1 cellular context compared by ENCODE assay signal in genomic region chr2:74424995-74425406, GRCh38.
TF ChIP-seq lines count a peak whose summit lies in the region.

No MANE protein-coding gene starts in this region.

TF ChIP-seq in HepG2, 621 proteins besides CTCF, POLR2A, EP300 and RAD21 (continues in another document):
- TF ChIP-seq, protein P1, sequence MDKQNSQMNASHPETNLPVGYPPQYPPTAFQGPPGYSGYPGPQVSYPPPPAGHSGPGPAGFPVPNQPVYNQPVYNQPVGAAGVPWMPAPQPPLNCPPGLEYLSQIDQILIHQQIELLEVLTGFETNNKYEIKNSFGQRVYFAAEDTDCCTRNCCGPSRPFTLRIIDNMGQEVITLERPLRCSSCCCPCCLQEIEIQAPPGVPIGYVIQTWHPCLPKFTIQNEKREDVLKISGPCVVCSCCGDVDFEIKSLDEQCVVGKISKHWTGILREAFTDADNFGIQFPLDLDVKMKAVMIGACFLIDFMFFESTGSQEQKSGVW (CRISPR knock-in tag; IDR thresholded peaks at IDR 0.05; ENCODE audit: borderline replicate concordance) = no peak
- TF ChIP-seq KDM3A (CRISPR knock-in tag; IDR thresholded peaks at IDR 0.05; ENCODE audit: low read depth) (no peak), ATRX (CRISPR knock-in tag; IDR thresholded peaks at IDR 0.05; ENCODE audit: borderline replicate concordance) (no peak), SKI (IDR thresholded peaks at IDR 0.05; ENCODE audit: partially characterized antibody) (no peak), RXRA (CRISPR knock-in tag; IDR thresholded peaks at IDR 0.05) (no peak), KAT7 (CRISPR knock-in tag; IDR thresholded peaks at IDR 0.05; ENCODE audit: borderline replicate concordance) (no peak), SP2 (CRISPR knock-in tag; IDR thresholded peaks at IDR 0.05) (no peak), DNMT3B (CRISPR knock-in tag; conservative IDR thresholded peaks at IDR 0.05) (peak; percentile 67; the same call in 1 of the 2 replicates), ZNF546 (CRISPR knock-in tag; conservative IDR thresholded peaks at IDR 0.05) (no peak), ZNF616 (CRISPR knock-in tag; IDR thresholded peaks at IDR 0.05; ENCODE audit: low read depth) (0 out of 2 replicates have a peak, but pooled peaks have one; percentile 41), KDM5A (IDR thresholded peaks at IDR 0.05; ENCODE audit: borderline replicate concordance, low read length) (no peak), SAFB2 (CRISPR knock-in tag; IDR thresholded peaks at IDR 0.05; ENCODE audit: borderline replicate concordance, low read depth) (0 out of 2 replicates have a peak, but pooled peaks have one; percentile 30), KDM2A (CRISPR knock-in tag; IDR thresholded peaks at IDR 0.05; ENCODE audit: borderline replicate concordance, low read depth) (peak; percentile 3; the same call in 1 of the 2 replicates), ARNTL (CRISPR knock-in tag; IDR thresholded peaks at IDR 0.05) (no peak), PRMT3 (CRISPR knock-in tag; IDR thresholded peaks at IDR 0.05; ENCODE audit: borderline replicate concordance, low read depth) (0 out of 2 replicates have a peak, but pooled peaks have one; percentile 31), E2F1 (CRISPR knock-in tag; IDR thresholded peaks at IDR 0.05) (no peak), ZC3H4 (CRISPR knock-in tag; IDR thresholded peaks at IDR 0.05; ENCODE audit: borderline replicate concordance) (no peak; the same call in 1 of the 2 replicates), FOXJ3 (CRISPR knock-in tag; IDR thresholded peaks at IDR 0.05; ENCODE audit: borderline replicate concordance) (no peak), ZBTB40 (IDR thresholded peaks at IDR 0.05) (no peak), ZBTB40 (CRISPR knock-in tag; IDR thresholded peaks at IDR 0.05) (no peak), HNRNPL (IDR thresholded peaks at IDR 0.05; ENCODE audit: low read depth, low read length) (no peak), MNT (IDR thresholded peaks at IDR 0.05) (no peak), ZFP90 (CRISPR knock-in tag; IDR thresholded peaks at IDR 0.05; ENCODE audit: borderline replicate concordance) (0 out of 2 replicates have a peak, but pooled peaks have one; percentile 53), ZNF263 (CRISPR knock-in tag; IDR thresholded peaks at IDR 0.05) (0 out of 2 replicates have a peak, but pooled peaks have one; percentile 28), GATAD1 (CRISPR knock-in tag; IDR thresholded peaks at IDR 0.05) (no peak), ZNF251 (CRISPR knock-in tag; IDR thresholded peaks at IDR 0.05) (0 out of 2 replicates have a peak, but pooled peaks have one; percentile 9), ZFAT (CRISPR knock-in tag; conservative IDR thresholded peaks at IDR 0.05) (no peak), TBX3 (IDR thresholded peaks at IDR 0.05; ENCODE audit: borderline replicate concordance) (no peak), PATZ1 (CRISPR knock-in tag; IDR thresholded peaks at IDR 0.05) (no peak), PCBP2 (optimal IDR thresholded peaks at IDR 0.05; ENCODE audit: low read depth, low read length, poor library complexity, severe bottlenecking) (no peak), ZZZ3 (CRISPR knock-in tag; IDR thresholded peaks at IDR 0.05; ENCODE audit: borderline replicate concordance) (no peak), BRF2 (CRISPR knock-in tag; IDR thresholded peaks at IDR 0.05) (no peak), FOXK2 (IDR thresholded peaks at IDR 0.05) (no peak), MXD4 (CRISPR knock-in tag; IDR thresholded peaks at IDR 0.05) (no peak)
- TF ChIP-seq, protein P2, sequence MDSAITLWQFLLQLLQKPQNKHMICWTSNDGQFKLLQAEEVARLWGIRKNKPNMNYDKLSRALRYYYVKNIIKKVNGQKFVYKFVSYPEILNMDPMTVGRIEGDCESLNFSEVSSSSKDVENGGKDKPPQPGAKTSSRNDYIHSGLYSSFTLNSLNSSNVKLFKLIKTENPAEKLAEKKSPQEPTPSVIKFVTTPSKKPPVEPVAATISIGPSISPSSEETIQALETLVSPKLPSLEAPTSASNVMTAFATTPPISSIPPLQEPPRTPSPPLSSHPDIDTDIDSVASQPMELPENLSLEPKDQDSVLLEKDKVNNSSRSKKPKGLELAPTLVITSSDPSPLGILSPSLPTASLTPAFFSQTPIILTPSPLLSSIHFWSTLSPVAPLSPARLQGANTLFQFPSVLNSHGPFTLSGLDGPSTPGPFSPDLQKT (CRISPR knock-in tag; IDR thresholded peaks at IDR 0.05; ENCODE audit: borderline replicate concordance) = no peak; the same call in 1 of the 2 replicates
- TF ChIP-seq, protein P3, sequence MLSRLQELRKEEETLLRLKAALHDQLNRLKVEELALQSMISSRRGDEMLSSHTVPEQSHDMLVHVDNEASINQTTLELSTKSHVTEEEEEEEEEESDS (CRISPR knock-in tag; IDR thresholded peaks at IDR 0.05; ENCODE audit: borderline replicate concordance) = no peak
- TF ChIP-seq, protein P4, sequence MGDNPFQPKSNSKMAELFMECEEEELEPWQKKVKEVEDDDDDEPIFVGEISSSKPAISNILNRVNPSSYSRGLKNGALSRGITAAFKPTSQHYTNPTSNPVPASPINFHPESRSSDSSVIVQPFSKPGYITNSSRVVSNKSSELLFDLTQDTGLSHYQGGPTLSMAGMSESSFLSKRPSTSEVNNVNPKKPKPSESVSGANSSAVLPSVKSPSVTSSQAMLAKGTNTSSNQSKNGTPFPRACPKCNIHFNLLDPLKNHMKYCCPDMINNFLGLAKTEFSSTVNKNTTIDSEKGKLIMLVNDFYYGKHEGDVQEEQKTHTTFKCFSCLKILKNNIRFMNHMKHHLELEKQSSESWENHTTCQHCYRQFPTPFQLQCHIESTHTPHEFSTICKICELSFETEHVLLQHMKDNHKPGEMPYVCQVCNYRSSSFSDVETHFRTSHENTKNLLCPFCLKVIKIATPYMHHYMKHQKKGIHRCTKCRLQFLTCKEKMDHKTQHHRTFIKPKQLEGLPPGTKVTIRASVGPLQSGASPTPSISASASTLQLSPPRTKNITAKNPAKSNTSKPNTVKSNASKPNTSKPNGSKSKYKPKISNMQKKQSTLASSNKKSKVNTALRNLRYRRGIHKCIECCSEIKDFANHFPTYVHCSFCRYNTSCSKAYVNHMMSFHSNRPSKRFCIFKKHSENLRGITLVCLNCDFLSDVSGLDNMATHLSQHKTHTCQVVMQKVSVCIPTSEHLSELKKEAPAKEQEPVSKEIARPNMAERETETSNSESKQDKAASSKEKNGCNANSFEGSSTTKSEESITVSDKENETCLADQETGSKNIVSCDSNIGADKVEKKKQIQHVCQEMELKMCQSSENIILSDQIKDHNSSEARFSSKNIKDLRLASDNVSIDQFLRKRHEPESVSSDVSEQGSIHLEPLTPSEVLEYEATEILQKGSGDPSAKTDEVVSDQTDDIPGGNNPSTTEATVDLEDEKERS (CRISPR knock-in tag; IDR thresholded peaks at IDR 0.05) = no peak
- TF ChIP-seq, protein P5, sequence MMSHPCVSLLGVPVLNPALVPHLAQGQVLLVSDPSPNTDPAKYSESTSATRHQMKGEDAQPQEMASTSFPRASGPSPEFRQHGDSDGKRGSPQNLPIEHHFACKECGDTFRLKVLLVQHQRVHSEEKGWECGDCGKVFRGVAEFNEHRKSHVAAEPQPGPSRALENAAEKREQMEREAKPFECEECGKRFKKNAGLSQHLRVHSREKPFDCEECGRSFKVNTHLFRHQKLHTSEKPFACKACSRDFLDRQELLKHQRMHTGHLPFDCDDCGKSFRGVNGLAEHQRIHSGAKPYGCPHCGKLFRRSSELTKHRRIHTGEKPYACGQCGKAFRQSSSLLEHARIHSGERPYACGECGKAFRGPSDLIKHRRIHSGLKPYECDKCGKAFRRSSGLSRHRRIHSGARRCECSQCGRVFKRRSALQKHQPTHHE (CRISPR knock-in tag; IDR thresholded peaks at IDR 0.05; ENCODE audit: borderline replicate concordance) = 0 out of 2 replicates have a peak, but pooled peaks have one; percentile 66
